ENCODE assay signal across 2 cellular contexts in genomic region chr3:136839556-136839931, GRCh38.
TF ChIP-seq lines count a peak whose summit lies in the region.

No MANE protein-coding gene starts in this region.

TF ChIP-seq in A549, 52 proteins besides CTCF, POLR2A, EP300 and RAD21 (continued from another document):
- TF ChIP-seq BCL3 (IDR thresholded peaks at IDR 0.05), result no peak

TF ChIP-seq in WTC11, 78 proteins besides CTCF, POLR2A, EP300 and RAD21 (continued from another document):
- TF ChIP-seq E2F1 (CRISPR knock-in tag; IDR thresholded peaks at IDR 0.05), result no peak
- TF ChIP-seq FOXP4 (CRISPR knock-in tag; IDR thresholded peaks at IDR 0.05), result no peak
- TF ChIP-seq JAZF1 (CRISPR knock-in tag; IDR thresholded peaks at IDR 0.05), result no peak
- TF ChIP-seq ZNF232 (CRISPR knock-in tag; IDR thresholded peaks at IDR 0.05), result no peak
- no peak for TF ChIP-seq MYBL2 (CRISPR knock-in tag; IDR thresholded peaks at IDR 0.05)
- TF ChIP-seq NFATC4 (CRISPR knock-in tag; IDR thresholded peaks at IDR 0.05), result no peak
- no peak for TF ChIP-seq KAT7 (CRISPR knock-in tag; IDR thresholded peaks at IDR 0.05; ENCODE audit: borderline replicate concordance)
- no peak for TF ChIP-seq ZNF423 (CRISPR knock-in tag; IDR thresholded peaks at IDR 0.05)
- no peak for TF ChIP-seq ZNF532 (CRISPR knock-in tag; IDR thresholded peaks at IDR 0.05; ENCODE audit: borderline replicate concordance)
- TF ChIP-seq CBFB (CRISPR knock-in tag; IDR thresholded peaks at IDR 0.05; ENCODE audit: low read depth), result no peak
- TF ChIP-seq E2F5 (CRISPR knock-in tag; IDR thresholded peaks at IDR 0.05), result no peak
- no peak for TF ChIP-seq ZNF281 (CRISPR knock-in tag; IDR thresholded peaks at IDR 0.05)
- TF ChIP-seq IRF1 (CRISPR knock-in tag; IDR thresholded peaks at IDR 0.05), result no peak
- no peak for TF ChIP-seq ZNF138 (CRISPR knock-in tag; conservative IDR thresholded peaks at IDR 0.05)
- TF ChIP-seq SMAD3 (CRISPR knock-in tag; IDR thresholded peaks at IDR 0.05; ENCODE audit: borderline replicate concordance), result no peak
- no peak for TF ChIP-seq AR (CRISPR knock-in tag; IDR thresholded peaks at IDR 0.05)
- no peak for TF ChIP-seq ZBTB43 (CRISPR knock-in tag; IDR thresholded peaks at IDR 0.05)
- no peak for TF ChIP-seq FOXP1 (CRISPR knock-in tag; IDR thresholded peaks at IDR 0.05; ENCODE audit: borderline replicate concordance)
